13 cellular contexts compared by ENCODE assay signal in genomic region chr3:182617511-182617910, GRCh38.
"Had no signal": no experiment of that assay in that cellular context is flagged by ENCODE, and none has a peak within 500 bp of the region (broad histone marks: within the 10 kb centered on the region; RNA-seq: fewer than 3 reads in every experiment).

No MANE protein-coding gene starts in this region.

- H3K4me1 ChIP-seq: thyroid gland had no signal

- H3K4me3 ChIP-seq: lung, thyroid gland had no signal

- H3K27ac ChIP-seq: thyroid gland had no signal

- FAIRE-seq: islet of Langerhans, urothelium cell line had no signal

- DNase-seq: activated CD4-positive, alpha-beta T cell treated with anti-CD3 and anti-CD28 coated beads for 1 hour; activated CD4-positive, alpha-beta T cell treated with anti-CD3 and anti-CD28 coated beads, Interleukin-2, amount 50 U/mL, for 4 hours; activated naive CD4-positive, alpha-beta T cell; activated naive CD8-positive, alpha-beta T cell treated with anti-CD3 and anti-CD28 coated beads, Interleukin-2, amount 10 ng/mL, durations not matched to agents 7 days and 5 days; activated T-cell treated with anti-CD3 and anti-CD28 coated beads for 4 hours; endodermal cell; stimulated activated CD4-positive, alpha-beta T cell treated with anti-CD3 and anti-CD28 coated beads, Interleukin-2, amount 100 ng/mL, for 48 hours; thyroid gland had no signal

- H3K36me3 ChIP-seq: thyroid gland had no signal

- H3K9me3 ChIP-seq: thyroid gland had no signal

- H3K27me3 ChIP-seq: dorsolateral prefrontal cortex, thyroid gland had no signal

- ATAC-seq: stimulated activated memory B cell treated with anti-CD40 and anti-IgM and Interleukin-4, amounts not matched to agents 10 μg/mL and 1 μg/mL and 100 μg/mL, for 72 hours had no signal
